Comparison of ENCODE assay signal across 16 cellular contexts in genomic region chr10:71064413-71065118, GRCh38.
A peak's percentile ranks its signal among the peaks of the same experiment; 100 is the strongest.
DNase-seq lines count a peak whose midpoint lies in the region; ATAC-seq, FAIRE-seq and TF ChIP-seq lines count a peak whose summit lies in the region.
"Had no signal": no experiment of that assay in that cellular context is flagged by ENCODE, and none has a peak within 500 bp of the region (broad histone marks: within the 10 kb centered on the region; RNA-seq: fewer than 3 reads in every experiment).

No MANE protein-coding gene starts in this region.

- no peaks in the 10 kb centered on the region for H3K36me3 ChIP-seq in BLaER1 treated with 17β-estradiol and CSF1 and Interleukin-3, amounts not matched to agents 10 nM and 100 nM
- H3K36me3 ChIP-seq in GM12878 (ENCODE audit: control insufficient read depth in 2 of 2, insufficient read depth in 2 of 2, low read length in 1 of 2): no peaks in the 10 kb centered on the region
- no peaks in the 10 kb centered on the region for H3K36me3 ChIP-seq in prostate gland
- H3K36me3 ChIP-seq in MG63: no peaks in the 10 kb centered on the region

- WGBS in GM12878 (ENCODE audit: insufficient coverage, insufficient replicate concordance, low lambda C conversion rate, missing lambda C conversion rate): 30% methylated on average over 13 of the region's 13 CpGs
- WGBS in prostate gland: 73% methylated on average over 13 of the region's 13 CpGs

- intact Hi-C loops in GM12878 (cut with micrococcal nuclease; ENCODE audit: unreplicated experiment) (no loop called here), prostate gland (cut with DNase I) (no loop called here)

- peak overlapping the region in 10 of 11 experiments; percentile 22 to 56 (median 35); a peak in 18 of 22 replicates for H3K4me2 ChIP-seq in BLaER1 treated with 17β-estradiol and CSF1 and Interleukin-3, amounts not matched to agents 10 nM and 100 nM
- no peak overlapping the region for H3K4me2 ChIP-seq in GM12878 (ENCODE audit: control insufficient read depth, insufficient read depth)
- H3K4me2 ChIP-seq: PC-9 had no signal

- peaks cover 40% of the 10 kb centered on the region for H3K27me3 Mint-ChIP-seq in HFFc6 (ENCODE audit: insufficient read depth)
- H3K27me3 Mint-ChIP-seq: activated naive CD8-positive, alpha-beta T cell treated with anti-CD3 and anti-CD28 coated beads, Interleukin-2, amount 50 U/mL, for 24 hours; stimulated activated naive CD8-positive, alpha-beta T cell treated with anti-CD3 and anti-CD28 coated beads, Interleukin-15, Interleukin-2, amounts not matched to agents 100 ng/mL and 50 ng/mL, for 24 hours had no signal

- no peaks in the 10 kb centered on the region for H3K79me2 ChIP-seq in GM12878 (ENCODE audit: control insufficient read depth, insufficient read depth, low read length)

- TF ChIP-seq RAD21 in GM12878 (IDR thresholded peaks at IDR 0.05; ENCODE audit: insufficient read depth, low read depth, low read length): no peak

- peak; percentile 35 for TF ChIP-seq CTCF in HFFc6 (IDR thresholded peaks at IDR 0.05)
- TF ChIP-seq CTCF in GM12878 (IDR thresholded peaks at IDR 0.05 in 2 of 3, conservative IDR thresholded peaks at IDR 0.05 in 1 of 3; ENCODE audit: control insufficient read depth in 2 of 3, extremely low read depth in 1 of 3, insufficient read depth in 1 of 3, low read depth in 3 of 3, low read length in 3 of 3): peak in 2 of 3 experiments; percentile 6 to 25; a peak in 1 of 6 replicates
- no peak for TF ChIP-seq CTCF in prostate gland (IDR thresholded peaks at IDR 0.05)

- no peaks in the 10 kb centered on the region for H3K36me3 Mint-ChIP-seq in HFFc6 (ENCODE audit: low read depth)
- H3K36me3 Mint-ChIP-seq: CD4-positive, alpha-beta memory T cell had no signal

- no peak for TF ChIP-seq POLR2A in GM12878 (IDR thresholded peaks at IDR 0.05; ENCODE audit: low read depth, low read length)
- no peak for TF ChIP-seq POLR2A in prostate gland (IDR thresholded peaks at IDR 0.05)

- DNase-seq in HFFc6: peak; percentile 10
- DNase-seq in GM12878 (ENCODE audit: low read depth, low spot score): no peak
- peak; percentile 12 to 57 for DNase-seq in lung microvascular endothelial cell (ENCODE audit: low read depth in 2 of 2)
- no peak for DNase-seq in substantia nigra (lab: John Stamatoyannopoulos, UW)
- no peak for DNase-seq in prostate gland (ENCODE audit: low spot score)
- DNase-seq in MG63: no peak
- DNase-seq: activated CD8-positive, alpha-beta memory T cell treated with anti-CD3 and anti-CD28 coated beads, Interleukin-2, amount 50 U/mL, for 48 hours; activated naive CD8-positive, alpha-beta T cell treated with anti-CD3 and anti-CD28 coated beads, Interleukin-2, amount 50 U/mL, for 24 hours; CD4-positive, alpha-beta memory T cell; NCI-H2029; PC-9 had no signal

- no peak overlapping the region; the same call in 1 of the 2 replicates for H3K4me3 Mint-ChIP-seq in HFFc6
- H3K4me3 Mint-ChIP-seq: activated naive CD8-positive, alpha-beta T cell treated with anti-CD3 and anti-CD28 coated beads, Interleukin-2, amount 50 U/mL, for 24 hours; CD4-positive, alpha-beta memory T cell; stimulated activated naive CD8-positive, alpha-beta T cell treated with anti-CD3 and anti-CD28 coated beads, Interleukin-15, Interleukin-2, amounts not matched to agents 100 ng/mL and 50 ng/mL, for 24 hours had no signal

- H3K4me3 ChIP-seq in BLaER1 treated with 17β-estradiol and CSF1 and Interleukin-3, amounts not matched to agents 10 nM and 100 nM: no peak overlapping the region
- no peak overlapping the region for H3K4me3 ChIP-seq in GM12878
- no peak overlapping the region for H3K4me3 ChIP-seq in prostate gland
- H3K4me3 ChIP-seq in MG63: no peak overlapping the region
- H3K4me3 ChIP-seq: lung, PC-9 had no signal

- ATAC-seq in GM12878 (no peak), GM21367 (IDR thresholded peaks at IDR 0.05; ENCODE audit: unreplicated experiment) (no peak)
- ATAC-seq: activated naive CD8-positive, alpha-beta T cell treated with anti-CD3 and anti-CD28 coated beads, Interleukin-2, amount 50 U/mL, for 24 hours had no signal

- H3K9me3 ChIP-seq in BLaER1 treated with 17β-estradiol and CSF1 and Interleukin-3, amounts not matched to agents 10 nM and 100 nM (replicated peaks in 1 of 11): no peaks in the 10 kb centered on the region
- H3K9me3 ChIP-seq in GM12878 (replicated peaks; ENCODE audit: control insufficient read depth, insufficient read depth, low read length) (no peaks in the 10 kb centered on the region), prostate gland (no peaks in the 10 kb centered on the region), MG63 (no peaks in the 10 kb centered on the region)

- no peaks in the 10 kb centered on the region for H3K9me3 Mint-ChIP-seq in HFFc6
- H3K9me3 Mint-ChIP-seq: activated naive CD8-positive, alpha-beta T cell treated with anti-CD3 and anti-CD28 coated beads, Interleukin-2, amount 50 U/mL, for 24 hours; stimulated activated naive CD8-positive, alpha-beta T cell treated with anti-CD3 and anti-CD28 coated beads, Interleukin-15, Interleukin-2, amounts not matched to agents 100 ng/mL and 50 ng/mL, for 24 hours had no signal

- no TSS peak for BruUV-seq in GM12878 (replicated peaks; lab: Mats Ljungman, UMichigan)

- RAD21 ChIA-PET in GM12878 (lab: Charles Lee; ENCODE audit: unreplicated experiment): interaction anchor here (1.4 to 1.7 kb wide), 2 partner anchors 138 to 139 kb away, joined by 3 to 6 read pairs; no protein-coding TSS in a partner anchor

- peaks cover 7% of the 10 kb centered on the region; the same call in 1 of the 2 replicates for H3K4me1 Mint-ChIP-seq in HFFc6 (ENCODE audit: low read depth)
- H3K4me1 Mint-ChIP-seq: activated naive CD8-positive, alpha-beta T cell treated with anti-CD3 and anti-CD28 coated beads, Interleukin-2, amount 50 U/mL, for 24 hours; CD4-positive, alpha-beta memory T cell had no signal

- no peak overlapping the region for H3K9ac ChIP-seq in BLaER1 treated with 17β-estradiol and CSF1 and Interleukin-3, amounts not matched to agents 10 nM and 100 nM
- no peak overlapping the region for H3K9ac ChIP-seq in GM12878 (ENCODE audit: control insufficient read depth, insufficient read depth, low read length)

- no peak for FAIRE-seq in GM12878 (lab: Jason Lieb, UNC)
- FAIRE-seq: TTC549 had no signal

- H2AFZ ChIP-seq in GM12878 (ENCODE audit: control insufficient read depth, low read depth, low read length): no peak overlapping the region
- H2AFZ ChIP-seq: PC-9 had no signal

- CTCF ChIA-PET in GM12878 (lab: Yijun Ruan, JAX): interaction anchor here (2.1 kb wide), 1 partner anchor 140 kb away, joined by 17 read pairs; no protein-coding TSS in a partner anchor

- no peak overlapping the region for H3K27ac Mint-ChIP-seq in HFFc6
- H3K27ac Mint-ChIP-seq: activated naive CD8-positive, alpha-beta T cell treated with anti-CD3 and anti-CD28 coated beads, Interleukin-2, amount 50 U/mL, for 24 hours; CD4-positive, alpha-beta memory T cell; stimulated activated naive CD8-positive, alpha-beta T cell treated with anti-CD3 and anti-CD28 coated beads, Interleukin-15, Interleukin-2, amounts not matched to agents 100 ng/mL and 50 ng/mL, for 24 hours had no signal

- no peak for TF ChIP-seq EP300 in GM12878 (IDR thresholded peaks at IDR 0.05; ENCODE audit: borderline replicate concordance in 1 of 2, control insufficient read depth in 1 of 2, low read depth in 2 of 2, low read length in 2 of 2)

- POLR2A ChIA-PET in GM12878 (lab: Charles Lee): no interaction called here

- in situ Hi-C loops in GM12878 (cut with MboI): no loop called here

- no peak overlapping the region; a peak in 2 of 22 replicates for H3K27ac ChIP-seq in BLaER1 treated with 17β-estradiol and CSF1 and Interleukin-3, amounts not matched to agents 10 nM and 100 nM
- H3K27ac ChIP-seq in GM12878 (ENCODE audit: control insufficient read depth, insufficient read depth) (no peak overlapping the region), substantia nigra (ENCODE audit: low read depth, low read length, poor library complexity, severe bottlenecking) (no peak overlapping the region), prostate gland (no peak overlapping the region)
- H3K27ac ChIP-seq: PC-9 had no signal

- H3K27me3 ChIP-seq in BLaER1 treated with 17β-estradiol and CSF1 and Interleukin-3, amounts not matched to agents 10 nM and 100 nM: no peaks in the 10 kb centered on the region
- H3K27me3 ChIP-seq in GM12878 (replicated peaks in 1 of 2; ENCODE audit: control insufficient read depth in 2 of 2, insufficient read depth in 2 of 2, low read length in 1 of 2) (no peaks in the 10 kb centered on the region; a peak in 2 of 4 replicates), prostate gland (replicated peaks; ENCODE audit: insufficient read depth) (no peaks in the 10 kb centered on the region), MG63 (no peaks in the 10 kb centered on the region)

- SMC1A ChIA-PET in GM12878 (lab: Charles Lee; ENCODE audit: uncharacterized antibody, unreplicated experiment): no interaction called here

- H4K20me1 ChIP-seq in BLaER1 treated with 17β-estradiol and CSF1 and Interleukin-3, amounts not matched to agents 10 nM and 100 nM: no peaks in the 10 kb centered on the region; a peak in 1 of 22 replicates
- H4K20me1 ChIP-seq in GM12878 (ENCODE audit: control insufficient read depth, insufficient read depth): no peaks in the 10 kb centered on the region

- peaks cover 28 to 60% (median 32%) of the 10 kb centered on the region in 10 experiments for H3K4me1 ChIP-seq in BLaER1 treated with 17β-estradiol and CSF1 and Interleukin-3, amounts not matched to agents 10 nM and 100 nM
- H3K4me1 ChIP-seq in GM12878 (ENCODE audit: control insufficient read depth, insufficient read depth, low read length): no peaks in the 10 kb centered on the region
- H3K4me1 ChIP-seq in prostate gland (replicated peaks): no peaks in the 10 kb centered on the region

TF ChIP-seq in GM12878, 131 proteins besides CTCF, POLR2A, EP300 and RAD21 (continues in another document):
- TF ChIP-seq NRF1 (conservative IDR thresholded peaks at IDR 0.05; ENCODE audit: low read depth, low read length): no peak
- TF ChIP-seq MXI1 (IDR thresholded peaks at IDR 0.05; ENCODE audit: low read depth, low read length): no peak
- no peak for TF ChIP-seq EED (IDR thresholded peaks at IDR 0.05; ENCODE audit: low read depth)
- no peak for TF ChIP-seq FOS (IDR thresholded peaks at IDR 0.05; ENCODE audit: borderline replicate concordance, extremely low read depth, insufficient read length)
- no peak for TF ChIP-seq JUND (IDR thresholded peaks at IDR 0.05; ENCODE audit: low read depth, low read length)

Comparison
In these comparisons a context has a peak if more than half of its experiments do, and no peak if none do; other contexts are left out.
1. DNase-seq: peak in HFFc6 (single experiment) and lung microvascular endothelial cell (2 of 2); none in GM12878 (single experiment), substantia nigra (0 of 49), prostate gland (single experiment) and MG63 (single experiment).
2. CTCF ChIP-seq: peak in HFFc6 (single experiment) and GM12878 (2 of 3); none in prostate gland (0 of 4).